ENCODE assay signal across 29 cellular contexts in genomic region chr18:24528857-24529256, GRCh38.
"Had no signal": no experiment of that assay in that cellular context is flagged by ENCODE, and none has a peak within 500 bp of the region (broad histone marks: within the 10 kb centered on the region; RNA-seq: fewer than 3 reads in every experiment).

No MANE protein-coding gene starts in this region.

- H3K4me3 Mint-ChIP-seq: mesothelial cell of epicardium; naive B cell; natural killer cell; stimulated activated naive B cell treated with anti-CD40 and anti-IgM and Interleukin-4, amounts not matched to agents 10 μg/mL and 1 μg/mL and 100 μg/mL, for 72 hours had no signal

- H3K36me3 ChIP-seq: left lung, lower lobe of right lung, pancreas, prostate gland, stomach, thoracic aorta, tibial artery, upper lobe of right lung had no signal

- H3K4me1 Mint-ChIP-seq: naive B cell had no signal

- H3K4me3 ChIP-seq: left lung, lower lobe of right lung, pancreas, prostate gland, skin epidermis, stomach, thoracic aorta, tibial artery, upper lobe of right lung had no signal

- H3K36me3 Mint-ChIP-seq: mesothelial cell of epicardium; natural killer cell; stimulated activated naive B cell treated with anti-CD40 and anti-IgM and Interleukin-4, amounts not matched to agents 10 μg/mL and 1 μg/mL and 100 μg/mL, for 72 hours had no signal

- ATAC-seq: left cardiac atrium; left lung; lower lobe of right lung; natural killer cell; pancreas; right cardiac atrium; sciatic nerve; stimulated activated naive B cell treated with anti-CD40 and anti-IgM and Interleukin-4, amounts not matched to agents 10 μg/mL and 1 μg/mL and 100 μg/mL, for 72 hours; stimulated activated naive CD8-positive, alpha-beta T cell treated with anti-CD3 and anti-CD28 coated beads, Interleukin-15, Interleukin-2, amounts not matched to agents 100 U/mL and 50 U/mL, for 24 hours; upper lobe of right lung had no signal

- H3K27me3 ChIP-seq: pancreas, tibial artery, upper lobe of right lung had no signal

- H3K27ac Mint-ChIP-seq: mesothelial cell of epicardium; naive B cell; natural killer cell; stimulated activated naive B cell treated with anti-CD40 and anti-IgM and Interleukin-4, amounts not matched to agents 10 μg/mL and 1 μg/mL and 100 μg/mL, for 72 hours had no signal

- H3K27ac ChIP-seq: left lung, lower lobe of right lung, pancreas, prostate gland, skin epidermis, stomach, thoracic aorta, tibial artery, upper lobe of right lung had no signal

- H3K9me3 ChIP-seq: left lung, lower lobe of right lung, pancreas, prostate gland, stomach, thoracic aorta, tibial artery, upper lobe of right lung had no signal

- H3K9me3 Mint-ChIP-seq: mesothelial cell of epicardium, natural killer cell had no signal

- FAIRE-seq: keratinocyte, pancreas, urothelium cell line had no signal

- H3K4me1 ChIP-seq: left lung, lower lobe of right lung, pancreas, prostate gland, stomach, upper lobe of right lung had no signal

- DNase-seq: hippocampal formation; kidney glomerular epithelial cell; left cardiac atrium; left lung; lower lobe of right lung; mesendoderm; naive B cell; natural killer cell; pancreas; posterior cingulate gyrus; retina; right cardiac atrium; stimulated activated CD4-positive, alpha-beta T cell treated with anti-CD3 and anti-CD28 coated beads, Interleukin-12 subunit alpha, Interleukin-12 subunit beta, amount 100 ng/mL, for 4 hours; stimulated activated CD4-positive, alpha-beta T cell treated with anti-CD3 and anti-CD28 coated beads, Interleukin-15, amount 100 ng/mL, for 24 hours; stimulated activated CD4-positive, alpha-beta T cell treated with anti-CD3 and anti-CD28 coated beads, Interleukin-2, amount 100 ng/mL, for 24 hours; stimulated activated CD4-positive, alpha-beta T cell treated with anti-CD3 and anti-CD28 coated beads, Interleukin-4, amount 100 ng/mL, for 1 hour; stimulated activated naive B cell treated with anti-CD40 and anti-IgM and Interleukin-4, amounts not matched to agents 10 μg/mL and 1 μg/mL and 100 μg/mL, for 72 hours; stimulated activated naive CD8-positive, alpha-beta T cell treated with anti-CD3 and anti-CD28 coated beads, Interleukin-15, Interleukin-2, amounts not matched to agents 100 U/mL and 50 U/mL, for 24 hours; stomach; tibial artery; trophoblast cell; upper lobe of right lung had no signal
